In genomic region chr2:134169788-134170187, GRCh38 we compare ENCODE assay signal across 12 cellular contexts.
A peak's percentile ranks its signal among the peaks of the same experiment; 100 is the strongest.
DNase-seq lines count a peak whose midpoint lies in the region; ATAC-seq and TF ChIP-seq lines count a peak whose summit lies in the region.
"Had no signal": no experiment of that assay in that cellular context is flagged by ENCODE, and none has a peak within 500 bp of the region (broad histone marks: within the 10 kb centered on the region; RNA-seq: fewer than 3 reads in every experiment).

No MANE protein-coding gene starts in this region.

- H3K27me3 ChIP-seq in HAP-1 (ENCODE audit: low read depth), result no peaks in the 10 kb centered on the region
- H3K27me3 ChIP-seq: BE2C, left lung had no signal

- H3K36me3 ChIP-seq in HAP-1 (replicated peaks), result no peaks in the 10 kb centered on the region
- H3K36me3 ChIP-seq: BE2C, left lung had no signal

- in situ Hi-C loops in HAP-1 (cut with MboI; ENCODE audit: low sequenced_read_pairs), result no loop called here

- peak overlapping the region; percentile 78 for H3K27ac Mint-ChIP-seq in activated T-helper 17 cell treated with anti-CD3 and anti-CD28 coated beads, Interleukin-2, amount 50 U/mL, for 72 hours
- H3K27ac Mint-ChIP-seq in osteocyte (ENCODE audit: unreplicated experiment), result no peak overlapping the region
- H3K27ac Mint-ChIP-seq: progenitor cell of endocrine pancreas had no signal

- H3K27me3 Mint-ChIP-seq in activated T-helper 17 cell treated with anti-CD3 and anti-CD28 coated beads, Interleukin-2, amount 50 U/mL, for 72 hours, result no peaks in the 10 kb centered on the region
- H3K27me3 Mint-ChIP-seq in osteocyte (ENCODE audit: unreplicated experiment), result no peaks in the 10 kb centered on the region
- H3K27me3 Mint-ChIP-seq: progenitor cell of endocrine pancreas had no signal

- peaks cover 72% of the 10 kb centered on the region for H3K4me1 Mint-ChIP-seq in activated T-helper 17 cell treated with anti-CD3 and anti-CD28 coated beads, Interleukin-2, amount 50 U/mL, for 72 hours
- peaks cover under 1% of the 10 kb centered on the region for H3K4me1 Mint-ChIP-seq in osteocyte (ENCODE audit: unreplicated experiment)

- ATAC-seq in HG02884 (IDR thresholded peaks at IDR 0.05; ENCODE audit: unreplicated experiment), result peak; percentile 65
- peak; percentile 91 for ATAC-seq in activated T-helper 17 cell treated with anti-CD3 and anti-CD28 coated beads, Interleukin-2, amount 50 U/mL, for 72 hours (replicated peaks)
- ATAC-seq in HG02870 (IDR thresholded peaks at IDR 0.05; ENCODE audit: unreplicated experiment), result no peak

- H3K4me3 ChIP-seq in HAP-1, result no peak overlapping the region
- H3K4me3 ChIP-seq: left lung had no signal

- peak overlapping the region; percentile 68 for H3K4me3 Mint-ChIP-seq in activated T-helper 17 cell treated with anti-CD3 and anti-CD28 coated beads, Interleukin-2, amount 50 U/mL, for 72 hours
- no peak overlapping the region for H3K4me3 Mint-ChIP-seq in osteocyte (ENCODE audit: unreplicated experiment)

- H3K4me1 ChIP-seq in HAP-1, result no peaks in the 10 kb centered on the region
- H3K4me1 ChIP-seq: BE2C, left lung had no signal

- DNase-seq in stimulated activated CD4-positive, alpha-beta T cell treated with anti-CD3 and anti-CD28 coated beads, Interleukin-12 subunit alpha, Interleukin-12 subunit beta, amount 100 ng/mL, for 4 hours, result peak; percentile 25
- no peak for DNase-seq in stimulated activated CD4-positive, alpha-beta T cell treated with anti-CD3 and anti-CD28 coated beads, Interleukin-2, amount 100 ng/mL, for 48 hours
- DNase-seq in osteocyte (ENCODE audit: extremely low spot score, unreplicated experiment) (no peak), NCI-H187 treated with DMSO at 0.1 percent for 48 hours (lab: John Stamatoyannopoulos, UW) (no peak), HAP-1 (ENCODE audit: low spot score in 2 of 2) (no peak)
- DNase-seq: BE2C, foreskin melanocyte, left lung had no signal

- H3K9me3 ChIP-seq in HAP-1, result no peaks in the 10 kb centered on the region
- H3K9me3 ChIP-seq: BE2C, left lung had no signal

- peaks cover 22% of the 10 kb centered on the region for H3K36me3 Mint-ChIP-seq in activated T-helper 17 cell treated with anti-CD3 and anti-CD28 coated beads, Interleukin-2, amount 50 U/mL, for 72 hours (ENCODE audit: low read depth)
- no peaks in the 10 kb centered on the region for H3K36me3 Mint-ChIP-seq in osteocyte (ENCODE audit: unreplicated experiment)

- H3K9me3 Mint-ChIP-seq in activated T-helper 17 cell treated with anti-CD3 and anti-CD28 coated beads, Interleukin-2, amount 50 U/mL, for 72 hours, result no peaks in the 10 kb centered on the region
- no peaks in the 10 kb centered on the region for H3K9me3 Mint-ChIP-seq in osteocyte (ENCODE audit: unreplicated experiment)

- TF ChIP-seq CTCF in osteocyte (IDR thresholded peaks at IDR 0.05), result no peak
